2 cellular contexts compared by ENCODE assay signal in genomic region chr21:33374874-33375644, GRCh38.
TF ChIP-seq lines count a peak whose summit lies in the region.

No MANE protein-coding gene starts in this region.

TF ChIP-seq in HEK293T, 16 proteins besides CTCF, POLR2A, EP300 and RAD21:
- TF ChIP-seq SUZ12 (IDR thresholded peaks at IDR 0.05) (no peak), ZNF384 (IDR thresholded peaks at IDR 0.05) (peak; percentile 80), ARNT (IDR thresholded peaks at IDR 0.05) (no peak)
TF ChIP-seq in HEK293T: peak in this region for 1.

TF ChIP-seq in GM12878, 131 proteins besides CTCF, POLR2A, EP300 and RAD21:
- peak; percentile 19 for TF ChIP-seq E2F8 (IDR thresholded peaks at IDR 0.05; ENCODE audit: low read depth, partially characterized antibody)
- no peak for TF ChIP-seq ZBTB4 (CRISPR knock-in tag; IDR thresholded peaks at IDR 0.05)
- TF ChIP-seq ATF2 (IDR thresholded peaks at IDR 0.05; ENCODE audit: low read length) = no peak
- TF ChIP-seq RAD51 (IDR thresholded peaks at IDR 0.05) = peak; percentile 28; the same call in 1 of the 2 replicates
- TF ChIP-seq RUNX3 (IDR thresholded peaks at IDR 0.05; ENCODE audit: low read length) = peak; percentile 53
